In genomic region chr22:36221799-36222751, GRCh38 we compare ENCODE assay signal across 9 cellular contexts. TPM values are rescaled to one million over a fixed set of nuclear protein-coding genes. Genes with fewer than 3 reads are reported as not detected.
DNase-seq lines count a peak whose midpoint lies in the region; ATAC-seq, FAIRE-seq and TF ChIP-seq lines count a peak whose summit lies in the region.
"Had no signal": no experiment of that assay in that cellular context is flagged by ENCODE, and none has a peak within 500 bp of the region (broad histone marks: within the 10 kb centered on the region; RNA-seq: fewer than 3 reads in every experiment).

No MANE protein-coding gene starts in this region.

- H3K36me3 ChIP-seq in heart right ventricle (peaks cover 0 to 18% (median 0%) of the 10 kb centered on the region in 9 donors), sigmoid colon (no peaks in the 10 kb centered on the region)

- peak; percentile 68 for TF ChIP-seq CTCF in AG04450 (IDR thresholded peaks at IDR 0.05; ENCODE audit: low read depth, low read length)
- peak; percentile 31 to 83 (median 67) for TF ChIP-seq CTCF in heart right ventricle (IDR thresholded peaks at IDR 0.05)
- peak in 3 of 4 experiments; percentile 21 to 45 (median 35) for TF ChIP-seq CTCF in sigmoid colon (IDR thresholded peaks at IDR 0.05)

- no peak for TF ChIP-seq POLR2A in GM12892 (IDR thresholded peaks at IDR 0.05; ENCODE audit: low read depth, low read length)
- no peak for TF ChIP-seq POLR2A in sigmoid colon (IDR thresholded peaks at IDR 0.05)

- peaks cover 8% of the 10 kb centered on the region for H3K36me3 Mint-ChIP-seq in activated naive CD4-positive, alpha-beta T cell treated with anti-CD3 and anti-CD28 coated beads, Interleukin-2, amount 10 ng/mL, durations not matched to agents 7 days and 5 days

- H3K27me3 Mint-ChIP-seq in activated naive CD4-positive, alpha-beta T cell treated with anti-CD3 and anti-CD28 coated beads, Interleukin-2, amount 10 ng/mL, durations not matched to agents 7 days and 5 days, result peaks cover 34% of the 10 kb centered on the region

- POLR2A ChIA-PET in AG04450 (lab: Yijun Ruan, JAX), result no interaction called here

- CTCF ChIA-PET in AG04450 (lab: Charles Lee), result interaction anchor here (1.1 kb wide), 1 partner anchor 17 kb away, joined by 3 read pairs; the partner anchor contains the start of gene APOL2
- CTCF ChIA-PET in activated naive CD4-positive, alpha-beta T cell treated with anti-CD3 and anti-CD28 coated beads, Interleukin-2, amount 10 ng/mL, durations not matched to agents 7 days and 5 days (lab: Charles Lee), result interaction anchor here (0.7 to 2.8 kb wide), 8 partner anchors 10 to 62 kb away, joined by 3 to 8 read pairs (median 3); partner anchors contain the start of gene APOL2

- WGBS in heart right ventricle, 2 donors, result 19 to 21% methylated on average over 7 of the region's 7 CpGs
- 9 to 14% methylated on average over 7 of the region's 7 CpGs for WGBS in sigmoid colon, 2 donors

- H3K4me3 ChIP-seq in AG04450 (ENCODE audit: low read depth, low read length) (no peak overlapping the region), heart right ventricle (no peak overlapping the region), sigmoid colon (no peak overlapping the region)

- H3K4me3 Mint-ChIP-seq in activated naive CD4-positive, alpha-beta T cell treated with anti-CD3 and anti-CD28 coated beads, Interleukin-2, amount 10 ng/mL, durations not matched to agents 7 days and 5 days, result no peak overlapping the region

- H3K9me3 ChIP-seq in AG04450 (ENCODE audit: control insufficient read depth, insufficient read depth, low read length) (no peaks in the 10 kb centered on the region), heart right ventricle (no peaks in the 10 kb centered on the region), sigmoid colon (no peaks in the 10 kb centered on the region)

- no peak for TF ChIP-seq EP300 in sigmoid colon (IDR thresholded peaks at IDR 0.05)

- ATAC-seq in heart right ventricle (peak in 7 of 8 donors; percentile 48 to 85 (median 75)), HG03520 (IDR thresholded peaks at IDR 0.05; ENCODE audit: unreplicated experiment) (no peak)

- no peaks in the 10 kb centered on the region for H3K9me3 Mint-ChIP-seq in activated naive CD4-positive, alpha-beta T cell treated with anti-CD3 and anti-CD28 coated beads, Interleukin-2, amount 10 ng/mL, durations not matched to agents 7 days and 5 days

- no peak overlapping the region for H3K27ac Mint-ChIP-seq in activated naive CD4-positive, alpha-beta T cell treated with anti-CD3 and anti-CD28 coated beads, Interleukin-2, amount 10 ng/mL, durations not matched to agents 7 days and 5 days

- H3K27ac ChIP-seq in AG04450 (ENCODE audit: low read depth, low read length), result no peak overlapping the region
- H3K27ac ChIP-seq in heart right ventricle, result peak overlapping the region in 1 of 10 donors; percentile 11
- no peak overlapping the region for H3K27ac ChIP-seq in sigmoid colon

- intact Hi-C loops in heart right ventricle (cut with DNase I) (loop anchor here in 3 of 10 donors (1.0 to 10.0 kb wide), 3 partner anchors 27 to 77 kb away; no protein-coding TSS in a partner anchor), sigmoid colon (cut with DNase I) (no loop called here)

- H3K4me1 ChIP-seq in heart right ventricle (peaks cover 0 to 27% (median 20%) of the 10 kb centered on the region in 9 donors), sigmoid colon (peaks cover 0 to 21% (median 0%) of the 10 kb centered on the region in 4 donors)

- H3K4me1 Mint-ChIP-seq in activated naive CD4-positive, alpha-beta T cell treated with anti-CD3 and anti-CD28 coated beads, Interleukin-2, amount 10 ng/mL, durations not matched to agents 7 days and 5 days, result peaks cover 8% of the 10 kb centered on the region

- no peak for DNase-seq in AG04450 (ENCODE audit: low read depth, low spot score)
- no peak for DNase-seq in GM12892 (ENCODE audit: insufficient read length)
- peak; percentile 78 for DNase-seq in OCI-M1 (lab: John Stamatoyannopoulos, UW)
- peak; percentile 69 for DNase-seq in activated naive CD4-positive, alpha-beta T cell treated with anti-CD3 and anti-CD28 coated beads, Interleukin-2, amount 10 ng/mL, durations not matched to agents 7 days and 5 days
- peak in 1 of 2 donors; percentile 51 for DNase-seq in heart right ventricle
- no peak for DNase-seq in sigmoid colon
- no peak for DNase-seq in mucosa of gallbladder (ENCODE audit: low spot score)

- FAIRE-seq in GM12892 (lab: Jason Lieb, UNC), result peak; percentile 93
- FAIRE-seq: islet of Langerhans had no signal

- H3K27me3 ChIP-seq in AG04450 (ENCODE audit: control insufficient read depth, insufficient read depth, low read length), result peaks cover 24% of the 10 kb centered on the region
- no peaks in the 10 kb centered on the region for H3K27me3 ChIP-seq in heart right ventricle
- H3K27me3 ChIP-seq in sigmoid colon, result no peaks in the 10 kb centered on the region

RNA-seq across cellular contexts. Expression of gene APOL2, which starts 17.3 kb away (rescaled TPM):
- polyA plus RNA-seq in AG04450 (2011; rRNA removed) (18.8 and 19.7 TPM in 2 replicates), heart right ventricle (10 to 100 TPM; 28.6 to 55.5 TPM), sigmoid colon (10 to 100 TPM; 18.6 to 45.1 (median 24.3) TPM)
- 44.0 and 53.1 TPM in 2 replicates for polyA minus RNA-seq in AG04450 (2011; rRNA and poly(A)+ RNA removed)
- polyA plus RNA-seq in GM12892 (2012; ENCODE audit: missing spikeins), result 61.7 TPM
- total RNA-seq in heart right ventricle (100 to 1,000 TPM in 1 of 10 donors, 10 to 100 TPM in 9; 30.9 to 215 (median 53.3) TPM), sigmoid colon (10 to 100 TPM; 26.8 to 59.5 (median 29.4) TPM), mucosa of gallbladder (58.2 TPM)

RNA-seq across cellular contexts. Expression of gene APOL4, which starts 20.5 kb away (rescaled TPM):
- polyA plus RNA-seq in AG04450 (2011; rRNA removed), result 0.21 TPM in 2 replicates
- polyA minus RNA-seq in AG04450 (2011; rRNA and poly(A)+ RNA removed), result 0.14 TPM in 1 of 2 replicates, not detected in the other
- 1.5 TPM for polyA plus RNA-seq in GM12892 (2012; ENCODE audit: missing spikeins)
- 10 to 100 TPM in 2 of 10 donors, 1 to 10 TPM in 7, not detected in 1; 1.6 to 22.6 (median 4.9) TPM for total RNA-seq in heart right ventricle
- polyA plus RNA-seq in heart right ventricle, result 1 to 10 TPM; 3.6 to 4.2 TPM
- total RNA-seq in sigmoid colon, result 10 to 100 TPM in 1 of 4 donors, 1 to 10 TPM in 3; 1.2 to 14.0 (median 5.4) TPM
- 1 to 10 TPM; 3.2 to 9.3 (median 4.8) TPM for polyA plus RNA-seq in sigmoid colon
- 3.4 TPM for total RNA-seq in mucosa of gallbladder

RNA-seq across cellular contexts. Expression of gene APOL1, which starts 30.9 kb away (rescaled TPM):
- polyA plus RNA-seq in AG04450 (2011; rRNA removed) (3.8 and 4.8 TPM in 2 replicates), heart right ventricle (10 to 100 TPM; 18.3 to 18.7 TPM), sigmoid colon (10 to 100 TPM in 2 of 3 donors, 1 to 10 TPM in 1; 6.6 to 64.0 (median 11.3) TPM)
- polyA minus RNA-seq in AG04450 (2011; rRNA and poly(A)+ RNA removed), result 2.8 and 3.4 TPM in 2 replicates
- 69.3 TPM for polyA plus RNA-seq in GM12892 (2012; ENCODE audit: missing spikeins)
- total RNA-seq in heart right ventricle (100 to 1,000 TPM in 1 of 10 donors, 10 to 100 TPM in 8, 1 to 10 TPM in 1; 9.8 to 121 (median 16.4) TPM), sigmoid colon (10 to 100 TPM; 15.0 to 36.0 (median 20.3) TPM), mucosa of gallbladder (145 TPM)

Comparison
In these comparisons a context has a peak if more than half of its experiments do, and no peak if none do; other contexts are left out.
1. DNase-seq: peak in OCI-M1 (single experiment) and activated naive CD4-positive, alpha-beta T cell treated with anti-CD3 and anti-CD28 coated beads, Interleukin-2, amount 10 ng/mL, durations not matched to agents 7 days and 5 days (single experiment); none in AG04450 (single experiment), GM12892 (single experiment), sigmoid colon (single experiment) and mucosa of gallbladder (single experiment).
2. Peak in every context shown above with its lines, with median percentiles within 50 percentile points of each other: CTCF ChIP-seq.